In the genomic region with DNA sequence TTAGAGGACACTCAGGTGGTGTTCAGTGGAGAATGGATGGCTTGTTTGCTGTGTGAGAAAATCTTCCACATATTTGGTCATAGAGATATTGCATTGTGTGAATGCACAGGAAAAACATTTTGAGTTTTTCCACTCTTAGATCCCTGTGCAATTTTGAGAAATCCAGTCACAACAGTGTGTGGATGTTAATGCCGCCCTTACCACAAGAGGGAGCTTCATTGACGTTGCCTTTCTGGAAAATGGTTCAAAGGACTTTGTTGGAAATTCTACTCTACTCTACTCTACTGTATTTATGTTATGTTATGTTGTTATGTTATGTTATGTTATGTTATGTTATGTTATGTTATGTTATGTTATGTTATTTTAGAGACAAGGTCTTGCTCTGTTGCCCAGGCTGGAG, we compare ENCODE assay signal across 9 cellular contexts. TPM values are rescaled to one million over a fixed set of nuclear protein-coding genes. Genes with fewer than 3 reads are reported as not detected.
A peak's percentile ranks its signal among the peaks of the same experiment; 100 is the strongest.
DNase-seq lines count a peak whose midpoint lies in the region; ATAC-seq and TF ChIP-seq lines count a peak whose summit lies in the region.
"Had no signal": no experiment of that assay in that cellular context is flagged by ENCODE, and none has a peak within 500 bp of the region (broad histone marks: within the 10 kb centered on the region; RNA-seq: fewer than 3 reads in every experiment).

No MANE protein-coding gene starts in this region.

- peaks cover 6% of the 10 kb centered on the region for H3K9me3 ChIP-seq in osteoblast (ENCODE audit: low read depth, low read length)

- peak; percentile 6 for DNase-seq in Daoy (ENCODE audit: low read depth)
- DNase-seq in dorsolateral prefrontal cortex = no peak
- no peak for DNase-seq in osteoblast (ENCODE audit: insufficient read length, low spot score, missing footprints)
- DNase-seq in T-helper 9 cell = no peak
- no peak for DNase-seq in T-helper 2 cell treated with Interferon-gamma antibody and Interleukin-4, amounts not matched to agents 5 μg/mL and 100 μg/mL, for 36 hours (ENCODE audit: low spot score)

- H3K36me3 Mint-ChIP-seq in T-helper 2 cell treated with Interferon-gamma antibody and Interleukin-4, amounts not matched to agents 5 μg/mL and 100 μg/mL, for 36 hours (ENCODE audit: low read depth) = peaks cover 14% of the 10 kb centered on the region

- H3K4me1 Mint-ChIP-seq in T-helper 2 cell treated with Interferon-gamma antibody and Interleukin-4, amounts not matched to agents 5 μg/mL and 100 μg/mL, for 36 hours (ENCODE audit: low read depth) = no peaks in the 10 kb centered on the region

- peaks cover 2% of the 10 kb centered on the region for H3K36me3 ChIP-seq in osteoblast (ENCODE audit: insufficient read depth, low read length)

- no peak overlapping the region for H3K27ac Mint-ChIP-seq in T-helper 2 cell treated with Interferon-gamma antibody and Interleukin-4, amounts not matched to agents 5 μg/mL and 100 μg/mL, for 36 hours

- no peak overlapping the region for H3K4me3 Mint-ChIP-seq in T-helper 2 cell treated with Interferon-gamma antibody and Interleukin-4, amounts not matched to agents 5 μg/mL and 100 μg/mL, for 36 hours

- ATAC-seq in HG02870 (IDR thresholded peaks at IDR 0.05; ENCODE audit: unreplicated experiment) = no peak

- H3K4me1 ChIP-seq in osteoblast (ENCODE audit: insufficient read depth, low read length) = no peaks in the 10 kb centered on the region

- H3K27me3 Mint-ChIP-seq in T-helper 2 cell treated with Interferon-gamma antibody and Interleukin-4, amounts not matched to agents 5 μg/mL and 100 μg/mL, for 36 hours (ENCODE audit: low read depth) = no peaks in the 10 kb centered on the region

- TF ChIP-seq CTCF in LNCAP (IDR thresholded peaks at IDR 0.05) = peak; percentile 74
- peak in 55 of 56 donors; percentile 15 to 66 (median 51) for TF ChIP-seq CTCF in dorsolateral prefrontal cortex (IDR thresholded peaks at IDR 0.05 in 54 of 56, conservative IDR thresholded peaks at IDR 0.05 in 2 of 56; ENCODE audit: low read depth in 1 of 56, partially characterized antibody in 56 of 56)
- peak; percentile 27 for TF ChIP-seq CTCF in osteoblast (IDR thresholded peaks at IDR 0.05; ENCODE audit: extremely low read depth, low read depth, low read length)

- H3K79me2 ChIP-seq in osteoblast (ENCODE audit: insufficient read depth, low read length) = no peaks in the 10 kb centered on the region

- H3K9me3 Mint-ChIP-seq in T-helper 2 cell treated with Interferon-gamma antibody and Interleukin-4, amounts not matched to agents 5 μg/mL and 100 μg/mL, for 36 hours = peaks cover 33% of the 10 kb centered on the region

- no peaks in the 10 kb centered on the region for H4K20me1 ChIP-seq in osteoblast (ENCODE audit: insufficient read depth, low read length)

- no peak overlapping the region for H2AFZ ChIP-seq in osteoblast (ENCODE audit: low read length)

- H3K27ac ChIP-seq in dorsolateral prefrontal cortex = no peak overlapping the region
- H3K27ac ChIP-seq in osteoblast (ENCODE audit: low read depth, low read length) = no peak overlapping the region
- H3K27ac ChIP-seq: SK-N-MC, skin epidermis had no signal

- H3K27me3 ChIP-seq in dorsolateral prefrontal cortex (no peaks in the 10 kb centered on the region), osteoblast (ENCODE audit: insufficient read depth, low read length) (no peaks in the 10 kb centered on the region)

- H3K4me2 ChIP-seq in osteoblast (ENCODE audit: insufficient read depth, low read length) = no peak overlapping the region

- no peak overlapping the region for H3K4me3 ChIP-seq in dorsolateral prefrontal cortex
- H3K4me3 ChIP-seq in osteoblast (ENCODE audit: insufficient read depth, low read length) = no peak overlapping the region
- H3K4me3 ChIP-seq: SK-N-MC, skin epidermis had no signal

- intact Hi-C loops in dorsolateral prefrontal cortex (cut with DNase I) = no loop called here

RNA-seq across cellular contexts. Expression of a gene that starts 13.4 kb away (rescaled TPM):
- total RNA-seq in Daoy (2014; rRNA removed; shearing (Covaris generic)) = 2.6 and 3.3 TPM in 2 replicates
- total RNA-seq in dorsolateral prefrontal cortex (1 to 10 TPM in 113 of 120 experiments, under 1 TPM in 6, not detected in 1; 0.81 to 9.8 (median 3.0) TPM), osteoblast (6.9 and 9.4 TPM in 2 replicates)

RNA-seq across cellular contexts. Expression of a gene that starts 29.8 kb away (rescaled TPM):
- 6.3 and 14.0 TPM in 2 replicates for total RNA-seq in Daoy (2014; rRNA removed; shearing (Covaris generic))
- total RNA-seq in dorsolateral prefrontal cortex (10 to 100 TPM in 29 of 120 experiments, 1 to 10 TPM in 91; 3.4 to 13.4 (median 8.8) TPM), osteoblast (13.0 and 13.6 TPM in 2 replicates)

RNA-seq across cellular contexts. Expression of a gene that starts 36.2 kb away (rescaled TPM):
- total RNA-seq in Daoy (2014; rRNA removed; shearing (Covaris generic)) = 3.9 and 5.0 TPM in 2 replicates
- total RNA-seq in dorsolateral prefrontal cortex (10 to 100 TPM in 99 of 120 experiments, 1 to 10 TPM in 21; 5.2 to 18.6 (median 12.9) TPM), osteoblast (8.3 and 8.7 TPM in 2 replicates)
